Comparison of ENCODE assay signal across 2 cellular contexts in the genomic region with DNA sequence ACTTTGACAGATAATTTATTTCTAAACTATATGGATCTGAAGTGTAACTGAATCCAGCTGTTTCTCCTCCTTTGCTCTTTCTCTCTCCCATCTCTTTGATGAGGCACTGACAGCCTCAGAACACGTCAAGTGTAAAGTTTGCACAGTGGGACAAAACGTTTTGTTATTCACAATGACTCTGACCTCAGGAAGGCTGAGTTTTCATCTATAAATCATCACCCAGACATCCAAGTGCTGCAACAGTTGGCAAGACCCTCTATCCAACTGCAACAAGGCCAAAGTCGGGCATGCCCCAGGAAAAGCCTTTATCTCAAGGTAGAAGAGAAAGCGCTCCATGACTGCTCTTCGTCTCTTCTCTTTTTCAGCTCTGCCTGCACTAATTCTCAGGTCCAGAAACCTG.
TF ChIP-seq lines count a peak whose summit lies in the region.

No MANE protein-coding gene starts in this region.

TF ChIP-seq in IMR-90, 13 proteins besides CTCF, POLR2A, EP300 and RAD21:
- TF ChIP-seq RFX5 (IDR thresholded peaks at IDR 0.05; ENCODE audit: low read depth, low read length) (no peak), ELK1 (IDR thresholded peaks at IDR 0.05; ENCODE audit: borderline replicate concordance, low read depth, low read length) (no peak), SMC3 (IDR thresholded peaks at IDR 0.05; ENCODE audit: low read depth, low read length) (no peak), MAFK (IDR thresholded peaks at IDR 0.05; ENCODE audit: low read depth, low read length) (no peak), CHD1 (IDR thresholded peaks at IDR 0.05; ENCODE audit: low read depth, low read length) (no peak), CEBPB (IDR thresholded peaks at IDR 0.05; ENCODE audit: low read depth, low read length) (no peak), FOS (IDR thresholded peaks at IDR 0.05; ENCODE audit: low read depth, low read length) (no peak), MXI1 (IDR thresholded peaks at IDR 0.05; ENCODE audit: borderline replicate concordance, low read depth, low read length) (no peak), MAZ (IDR thresholded peaks at IDR 0.05; ENCODE audit: borderline replicate concordance, low read depth, low read length) (no peak), RCOR1 (IDR thresholded peaks at IDR 0.05; ENCODE audit: insufficient replicate concordance, low read length) (no peak), USF2 (IDR thresholded peaks at IDR 0.05; ENCODE audit: low read depth, low read length) (no peak), NFE2L2 (IDR thresholded peaks at IDR 0.05; ENCODE audit: low read depth, low read length) (no peak), BHLHE40 (IDR thresholded peaks at IDR 0.05; ENCODE audit: low read depth, low read length) (no peak)

TF ChIP-seq in H1, 55 proteins besides CTCF, POLR2A, EP300 and RAD21:
- TF ChIP-seq RBBP5 (IDR thresholded peaks at IDR 0.05; ENCODE audit: borderline replicate concordance, low read depth, low read length) (no peak), TEAD4 (IDR thresholded peaks at IDR 0.05; ENCODE audit: low read depth, low read length) (no peak), BACH1 (IDR thresholded peaks at IDR 0.05; ENCODE audit: low read length) (no peak), KDM4A (IDR thresholded peaks at IDR 0.05; ENCODE audit: low read depth, low read length, severe bottlenecking) (no peak), ASH2L (IDR thresholded peaks at IDR 0.05; ENCODE audit: low read length) (no peak), SRF (IDR thresholded peaks at IDR 0.05; ENCODE audit: low read depth, low read length) (no peak), SAP30 (IDR thresholded peaks at IDR 0.05; ENCODE audit: insufficient read depth, insufficient replicate concordance, low read length) (no peak), RXRA (IDR thresholded peaks at IDR 0.05; ENCODE audit: insufficient read depth, low read depth, low read length) (no peak), EGR1 (IDR thresholded peaks at IDR 0.05; ENCODE audit: borderline replicate concordance, low read depth, low read length) (no peak), YY1 (IDR thresholded peaks at IDR 0.05; ENCODE audit: low read depth, low read length) (no peak), CEBPB (IDR thresholded peaks at IDR 0.05; ENCODE audit: low read depth, low read length) (no peak), SUZ12 (IDR thresholded peaks at IDR 0.05; ENCODE audit: low read length) (no peak)
- TF ChIP-seq, protein P1, sequence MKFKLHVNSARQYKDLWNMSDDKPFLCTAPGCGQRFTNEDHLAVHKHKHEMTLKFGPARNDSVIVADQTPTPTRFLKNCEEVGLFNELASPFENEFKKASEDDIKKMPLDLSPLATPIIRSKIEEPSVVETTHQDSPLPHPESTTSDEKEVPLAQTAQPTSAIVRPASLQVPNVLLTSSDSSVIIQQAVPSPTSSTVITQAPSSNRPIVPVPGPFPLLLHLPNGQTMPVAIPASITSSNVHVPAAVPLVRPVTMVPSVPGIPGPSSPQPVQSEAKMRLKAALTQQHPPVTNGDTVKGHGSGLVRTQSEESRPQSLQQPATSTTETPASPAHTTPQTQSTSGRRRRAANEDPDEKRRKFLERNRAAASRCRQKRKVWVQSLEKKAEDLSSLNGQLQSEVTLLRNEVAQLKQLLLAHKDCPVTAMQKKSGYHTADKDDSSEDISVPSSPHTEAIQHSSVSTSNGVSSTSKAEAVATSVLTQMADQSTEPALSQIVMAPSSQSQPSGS (IDR thresholded peaks at IDR 0.05; ENCODE audit: low read length), result no peak
TF ChIP-seq in H1: peak in this region for 0.
